In the genomic region with DNA sequence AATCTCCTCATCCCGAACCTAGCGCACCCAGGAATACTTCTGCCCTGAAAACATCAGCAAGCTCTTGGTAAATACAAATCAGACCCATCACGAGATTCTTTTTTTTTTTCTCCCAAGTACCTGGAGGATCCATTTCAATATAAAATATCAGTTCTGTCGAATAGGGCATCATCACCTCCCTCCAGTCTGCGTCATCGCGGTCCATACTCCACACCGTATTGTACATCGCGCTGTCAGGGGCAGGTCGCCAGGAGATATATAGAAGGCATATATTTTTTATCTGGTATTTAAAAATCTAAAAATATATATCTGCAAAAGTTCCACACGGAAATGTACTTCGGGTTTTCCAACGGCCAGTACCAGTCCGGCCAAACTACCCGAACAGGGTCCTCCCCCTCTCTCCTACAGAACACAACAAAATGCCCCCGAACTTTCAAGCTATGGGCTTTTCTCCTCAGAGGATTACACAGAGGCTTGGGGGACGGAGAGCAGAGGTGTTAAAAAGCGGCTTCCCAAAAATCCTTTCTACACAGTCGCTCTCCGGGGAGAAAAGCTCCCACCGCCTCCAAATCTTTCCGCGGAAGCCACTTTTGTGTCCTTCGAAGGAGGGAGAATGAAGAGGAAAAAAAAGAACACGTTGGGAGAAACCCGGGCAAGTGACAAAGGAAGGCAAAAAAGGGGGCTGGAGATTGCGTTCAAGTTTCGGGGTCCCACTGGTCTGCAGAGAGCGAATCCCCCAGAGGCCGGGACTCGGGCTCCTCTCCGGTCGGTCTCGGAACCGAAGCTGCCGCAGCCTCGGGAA, we compare ENCODE assay signal across 8 cellular contexts. TPM values are rescaled to one million over a fixed set of nuclear protein-coding genes. Genes with fewer than 3 reads are reported as not detected.
DNase-seq lines count a peak whose midpoint lies in the region; ATAC-seq and TF ChIP-seq lines count a peak whose summit lies in the region.

No MANE protein-coding gene starts in this region.

- H3K27me3 ChIP-seq in MG63 (no peaks in the 10 kb centered on the region), right lobe of liver (peaks cover 0 to 21% of the 10 kb centered on the region in 2 donors)

- H3K4me3 ChIP-seq in MG63, result peak overlapping the region; percentile 97
- peak overlapping the region; percentile 54 to 75 (median 65) for H3K4me3 ChIP-seq in right lobe of liver

- in situ Hi-C loops in Caki2 (cut with HindIII; ENCODE audit: low pct_unique_long_range_greater_than_20kb, low sequenced_read_pairs), result no loop called here

- peak overlapping the region; percentile 69 to 94 (median 82) for H3K27ac ChIP-seq in right lobe of liver

- TF ChIP-seq POLR2A in right lobe of liver (IDR thresholded peaks at IDR 0.05), result no peak

- WGBS in right lobe of liver (ENCODE audit: insufficient coverage, low coverage, low lambda C conversion rate, missing lambda C conversion rate), result 1% methylated on average over 35 of the region's 38 CpGs

- H3K36me3 ChIP-seq in MG63, result no peaks in the 10 kb centered on the region; the same call in 1 of the 2 replicates
- no peaks in the 10 kb centered on the region for H3K36me3 ChIP-seq in right lobe of liver

- peak; percentile 33 for DNase-seq in Caki2 (ENCODE audit: low read depth)
- DNase-seq in MG63, result peak; percentile 23
- peak; percentile 7 for DNase-seq in T-helper 22 cell (ENCODE audit: low read depth)
- peak; percentile 13 for DNase-seq in central memory CD4-positive, alpha-beta T cell
- peak in 1 of 3 donors; percentile 39 for DNase-seq in right lobe of liver
- DNase-seq in stimulated activated CD8-positive, alpha-beta memory T cell treated with anti-CD3 and anti-CD28 coated beads, Interleukin-4, amount 100 ng/mL, for 48 hours, result peak; percentile 54
- no peak for DNase-seq in AG08395 (ENCODE audit: low spot score)

- intact Hi-C loops in right lobe of liver (cut with DNase I), result no loop called here

- ATAC-seq in right lobe of liver, result peak in 1 of 4 donors; percentile 1
- ATAC-seq in HG03175 (IDR thresholded peaks at IDR 0.05; ENCODE audit: unreplicated experiment), result no peak

- no peak for TF ChIP-seq CTCF in right lobe of liver (IDR thresholded peaks at IDR 0.05)

- H3K4me1 ChIP-seq in right lobe of liver, result no peaks in the 10 kb centered on the region

- H3K9me3 ChIP-seq in MG63, result no peaks in the 10 kb centered on the region
- H3K9me3 ChIP-seq in right lobe of liver, result no peaks in the 10 kb centered on the region

RNA-seq across cellular contexts. Expression of a gene that starts 0.5 kb away (rescaled TPM):
- 0.30 and 0.52 TPM in 2 replicates for total RNA-seq in Caki2 (2014; rRNA removed; shearing (Covaris generic); ENCODE audit: low replicate concordance)
- 2.5 and 3.4 TPM in 2 replicates for total RNA-seq in MG63 (2014; rRNA removed; shearing (Covaris generic); ENCODE audit: low replicate concordance)
- total RNA-seq in right lobe of liver, result 1 to 10 TPM; 2.0 to 4.3 (median 2.8) TPM

RNA-seq across cellular contexts. Expression of a gene that starts 43.0 kb away (rescaled TPM):
- total RNA-seq in Caki2 (2014; rRNA removed; shearing (Covaris generic); ENCODE audit: low replicate concordance), result 2.3 and 9.5 TPM in 2 replicates
- total RNA-seq in MG63 (2014; rRNA removed; shearing (Covaris generic); ENCODE audit: low replicate concordance), result not detected in 2 replicates
- total RNA-seq in right lobe of liver, result 1 to 10 TPM; 2.6 to 6.3 (median 3.6) TPM

RNA-seq across cellular contexts. Expression of a gene that starts 44.4 kb away (rescaled TPM):
- total RNA-seq in Caki2 (2014; rRNA removed; shearing (Covaris generic); ENCODE audit: low replicate concordance), result not detected in 2 replicates
- total RNA-seq in MG63 (2014; rRNA removed; shearing (Covaris generic); ENCODE audit: low replicate concordance), result not detected in 2 replicates
- total RNA-seq in right lobe of liver, result not detected
